Comparison of ENCODE assay signal across 8 cellular contexts in genomic region chr19:662207-662961, GRCh38. TPM values are rescaled to one million over a fixed set of nuclear protein-coding genes. Genes with fewer than 3 reads are reported as not detected.
DNase-seq lines count a peak whose midpoint lies in the region; ATAC-seq and TF ChIP-seq lines count a peak whose summit lies in the region.

No MANE protein-coding gene starts in this region.

- H3K27ac Mint-ChIP-seq in brain: peak overlapping the region in 2 of 5 experiments; percentile 64 to 90

- peaks cover 44% of the 10 kb centered on the region for H3K4me1 Mint-ChIP-seq in brain

- peaks cover 4% of the 10 kb centered on the region for H3K27me3 Mint-ChIP-seq in brain

- H3K9me3 Mint-ChIP-seq in brain: peaks cover 0 to 12% (median 3%) of the 10 kb centered on the region in 5 experiments

- peak; percentile 35 to 65 for DNase-seq in NCI-H2081 (lab: John Stamatoyannopoulos, UW)
- DNase-seq in NCI-H2081 treated with DMSO at 0.1 percent for 48 hours (lab: John Stamatoyannopoulos, UW): no peak
- DNase-seq in T-helper 22 cell (ENCODE audit: low read depth): peak; percentile 60
- peak; percentile 66 for DNase-seq in left lobe of liver (ENCODE audit: low spot score)
- peak; percentile 61 for DNase-seq in stimulated activated CD8-positive, alpha-beta memory T cell treated with anti-CD3 and anti-CD28 coated beads, Interleukin-12 subunit alpha, Interleukin-12 subunit beta, amount 100 ng/mL, for 4 hours (ENCODE audit: low read depth)
- no peak for DNase-seq in dedifferentiated amniotic fluid mesenchymal stem cell (ENCODE audit: extremely low spot score)

- peak overlapping the region; percentile 82 to 89 (median 84) for H3K4me3 Mint-ChIP-seq in brain

- no peaks in the 10 kb centered on the region for H3K36me3 Mint-ChIP-seq in brain

- TF ChIP-seq CTCF in brain (conservative IDR thresholded peaks at IDR 0.05): no peak

- ATAC-seq in HG03342 (IDR thresholded peaks at IDR 0.05; ENCODE audit: unreplicated experiment) (peak; percentile 17), left lobe of liver (no peak)

RNA-seq across cellular contexts. Expression of gene RNF126, which starts 0.6 kb away (rescaled TPM):
- 58.5 TPM for polyA plus RNA-seq in brain (ENCODE audit: insufficient read depth, low read depth, low replicate concordance)
- total RNA-seq in left lobe of liver: 22.2 TPM

RNA-seq across cellular contexts. Expression of gene FSTL3, which starts 13.8 kb away (rescaled TPM):
- polyA plus RNA-seq in brain (ENCODE audit: insufficient read depth, low read depth, low replicate concordance): 10.9 TPM
- 4.3 TPM for total RNA-seq in left lobe of liver

RNA-seq across cellular contexts. Expression of gene FGF22, which starts 22.7 kb away (rescaled TPM):
- polyA plus RNA-seq in brain (ENCODE audit: insufficient read depth, low read depth, low replicate concordance): 1.6 TPM
- total RNA-seq in left lobe of liver: 0.30 TPM

RNA-seq across cellular contexts. Expression of gene POLRMT, which starts 29.0 kb away (rescaled TPM):
- polyA plus RNA-seq in brain (ENCODE audit: insufficient read depth, low read depth, low replicate concordance): 122 TPM
- total RNA-seq in left lobe of liver: 51.8 TPM

RNA-seq across cellular contexts. Expression of gene PRSS57, which starts 32.9 kb away (rescaled TPM):
- polyA plus RNA-seq in brain (ENCODE audit: insufficient read depth, low read depth, low replicate concordance): not detected
- not detected for total RNA-seq in left lobe of liver

Comparison
In these comparisons a context has a peak if more than half of its experiments do, and no peak if none do; other contexts are left out.
1. DNase-seq: peak in NCI-H2081 (2 of 2), T-helper 22 cell (single experiment), left lobe of liver (single experiment) and stimulated activated CD8-positive, alpha-beta memory T cell treated with anti-CD3 and anti-CD28 coated beads, Interleukin-12 subunit alpha, Interleukin-12 subunit beta, amount 100 ng/mL, for 4 hours (single experiment); none in NCI-H2081 treated with DMSO at 0.1 percent for 48 hours (single experiment) and dedifferentiated amniotic fluid mesenchymal stem cell (single experiment).